1 cellular context compared by ENCODE assay signal in the genomic region with DNA sequence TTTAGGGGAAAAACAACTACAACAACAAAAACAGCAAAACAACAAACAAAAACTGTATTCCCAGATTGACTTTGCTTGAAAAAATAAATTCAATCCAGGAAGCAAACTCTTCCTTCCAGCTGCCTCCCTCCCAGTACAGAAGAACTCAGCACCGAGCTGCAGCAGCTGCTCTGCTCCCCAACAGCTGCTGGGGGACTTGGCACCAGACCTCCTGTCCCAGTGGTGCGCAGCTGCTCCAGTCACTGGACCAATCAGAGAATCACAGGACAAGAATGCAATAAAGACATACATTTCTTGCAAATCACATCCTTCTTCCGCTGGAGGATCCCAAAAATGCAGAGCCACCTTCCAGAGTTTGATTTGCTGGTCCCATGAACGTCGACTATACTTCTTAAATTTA.
TF ChIP-seq lines count a peak whose summit lies in the region.

No MANE protein-coding gene starts in this region.

TF ChIP-seq in WTC11, 78 proteins besides CTCF, POLR2A, EP300 and RAD21:
- TF ChIP-seq, protein P1, sequence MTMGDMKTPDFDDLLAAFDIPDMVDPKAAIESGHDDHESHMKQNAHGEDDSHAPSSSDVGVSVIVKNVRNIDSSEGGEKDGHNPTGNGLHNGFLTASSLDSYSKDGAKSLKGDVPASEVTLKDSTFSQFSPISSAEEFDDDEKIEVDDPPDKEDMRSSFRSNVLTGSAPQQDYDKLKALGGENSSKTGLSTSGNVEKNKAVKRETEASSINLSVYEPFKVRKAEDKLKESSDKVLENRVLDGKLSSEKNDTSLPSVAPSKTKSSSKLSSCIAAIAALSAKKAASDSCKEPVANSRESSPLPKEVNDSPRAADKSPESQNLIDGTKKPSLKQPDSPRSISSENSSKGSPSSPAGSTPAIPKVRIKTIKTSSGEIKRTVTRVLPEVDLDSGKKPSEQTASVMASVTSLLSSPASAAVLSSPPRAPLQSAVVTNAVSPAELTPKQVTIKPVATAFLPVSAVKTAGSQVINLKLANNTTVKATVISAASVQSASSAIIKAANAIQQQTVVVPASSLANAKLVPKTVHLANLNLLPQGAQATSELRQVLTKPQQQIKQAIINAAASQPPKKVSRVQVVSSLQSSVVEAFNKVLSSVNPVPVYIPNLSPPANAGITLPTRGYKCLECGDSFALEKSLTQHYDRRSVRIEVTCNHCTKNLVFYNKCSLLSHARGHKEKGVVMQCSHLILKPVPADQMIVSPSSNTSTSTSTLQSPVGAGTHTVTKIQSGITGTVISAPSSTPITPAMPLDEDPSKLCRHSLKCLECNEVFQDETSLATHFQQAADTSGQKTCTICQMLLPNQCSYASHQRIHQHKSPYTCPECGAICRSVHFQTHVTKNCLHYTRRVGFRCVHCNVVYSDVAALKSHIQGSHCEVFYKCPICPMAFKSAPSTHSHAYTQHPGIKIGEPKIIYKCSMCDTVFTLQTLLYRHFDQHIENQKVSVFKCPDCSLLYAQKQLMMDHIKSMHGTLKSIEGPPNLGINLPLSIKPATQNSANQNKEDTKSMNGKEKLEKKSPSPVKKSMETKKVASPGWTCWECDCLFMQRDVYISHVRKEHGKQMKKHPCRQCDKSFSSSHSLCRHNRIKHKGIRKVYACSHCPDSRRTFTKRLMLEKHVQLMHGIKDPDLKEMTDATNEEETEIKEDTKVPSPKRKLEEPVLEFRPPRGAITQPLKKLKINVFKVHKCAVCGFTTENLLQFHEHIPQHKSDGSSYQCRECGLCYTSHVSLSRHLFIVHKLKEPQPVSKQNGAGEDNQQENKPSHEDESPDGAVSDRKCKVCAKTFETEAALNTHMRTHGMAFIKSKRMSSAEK (CRISPR knock-in tag; IDR thresholded peaks at IDR 0.05; ENCODE audit: borderline replicate concordance), result no peak
- TF ChIP-seq SP1 (CRISPR knock-in tag; conservative IDR thresholded peaks at IDR 0.05) (no peak), ELF4 (CRISPR knock-in tag; IDR thresholded peaks at IDR 0.05; ENCODE audit: low read depth) (no peak), FOXK1 (CRISPR knock-in tag; IDR thresholded peaks at IDR 0.05) (no peak), ZNF416 (CRISPR knock-in tag; IDR thresholded peaks at IDR 0.05) (no peak), GTF2I (CRISPR knock-in tag; conservative IDR thresholded peaks at IDR 0.05) (no peak), SMAD3 (CRISPR knock-in tag; IDR thresholded peaks at IDR 0.05; ENCODE audit: borderline replicate concordance) (no peak), ATF1 (CRISPR knock-in tag; IDR thresholded peaks at IDR 0.05) (no peak), RELA (CRISPR knock-in tag; IDR thresholded peaks at IDR 0.05; ENCODE audit: borderline replicate concordance) (no peak), NFYB (CRISPR knock-in tag; conservative IDR thresholded peaks at IDR 0.05; ENCODE audit: low read depth) (no peak)
- TF ChIP-seq, protein P2, sequence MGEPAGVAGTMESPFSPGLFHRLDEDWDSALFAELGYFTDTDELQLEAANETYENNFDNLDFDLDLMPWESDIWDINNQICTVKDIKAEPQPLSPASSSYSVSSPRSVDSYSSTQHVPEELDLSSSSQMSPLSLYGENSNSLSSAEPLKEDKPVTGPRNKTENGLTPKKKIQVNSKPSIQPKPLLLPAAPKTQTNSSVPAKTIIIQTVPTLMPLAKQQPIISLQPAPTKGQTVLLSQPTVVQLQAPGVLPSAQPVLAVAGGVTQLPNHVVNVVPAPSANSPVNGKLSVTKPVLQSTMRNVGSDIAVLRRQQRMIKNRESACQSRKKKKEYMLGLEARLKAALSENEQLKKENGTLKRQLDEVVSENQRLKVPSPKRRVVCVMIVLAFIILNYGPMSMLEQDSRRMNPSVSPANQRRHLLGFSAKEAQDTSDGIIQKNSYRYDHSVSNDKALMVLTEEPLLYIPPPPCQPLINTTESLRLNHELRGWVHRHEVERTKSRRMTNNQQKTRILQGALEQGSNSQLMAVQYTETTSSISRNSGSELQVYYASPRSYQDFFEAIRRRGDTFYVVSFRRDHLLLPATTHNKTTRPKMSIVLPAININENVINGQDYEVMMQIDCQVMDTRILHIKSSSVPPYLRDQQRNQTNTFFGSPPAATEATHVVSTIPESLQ (CRISPR knock-in tag; IDR thresholded peaks at IDR 0.05), result no peak
- TF ChIP-seq, protein P3, sequence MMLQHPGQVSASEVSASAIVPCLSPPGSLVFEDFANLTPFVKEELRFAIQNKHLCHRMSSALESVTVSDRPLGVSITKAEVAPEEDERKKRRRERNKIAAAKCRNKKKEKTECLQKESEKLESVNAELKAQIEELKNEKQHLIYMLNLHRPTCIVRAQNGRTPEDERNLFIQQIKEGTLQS (CRISPR knock-in tag; conservative IDR thresholded peaks at IDR 0.05), result no peak
- TF ChIP-seq, protein P4, sequence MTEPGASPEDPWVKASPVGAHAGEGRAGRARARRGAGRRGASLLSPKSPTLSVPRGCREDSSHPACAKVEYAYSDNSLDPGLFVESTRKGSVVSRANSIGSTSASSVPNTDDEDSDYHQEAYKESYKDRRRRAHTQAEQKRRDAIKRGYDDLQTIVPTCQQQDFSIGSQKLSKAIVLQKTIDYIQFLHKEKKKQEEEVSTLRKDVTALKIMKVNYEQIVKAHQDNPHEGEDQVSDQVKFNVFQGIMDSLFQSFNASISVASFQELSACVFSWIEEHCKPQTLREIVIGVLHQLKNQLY (CRISPR knock-in tag; IDR thresholded peaks at IDR 0.05), result no peak
- TF ChIP-seq, protein P5, sequence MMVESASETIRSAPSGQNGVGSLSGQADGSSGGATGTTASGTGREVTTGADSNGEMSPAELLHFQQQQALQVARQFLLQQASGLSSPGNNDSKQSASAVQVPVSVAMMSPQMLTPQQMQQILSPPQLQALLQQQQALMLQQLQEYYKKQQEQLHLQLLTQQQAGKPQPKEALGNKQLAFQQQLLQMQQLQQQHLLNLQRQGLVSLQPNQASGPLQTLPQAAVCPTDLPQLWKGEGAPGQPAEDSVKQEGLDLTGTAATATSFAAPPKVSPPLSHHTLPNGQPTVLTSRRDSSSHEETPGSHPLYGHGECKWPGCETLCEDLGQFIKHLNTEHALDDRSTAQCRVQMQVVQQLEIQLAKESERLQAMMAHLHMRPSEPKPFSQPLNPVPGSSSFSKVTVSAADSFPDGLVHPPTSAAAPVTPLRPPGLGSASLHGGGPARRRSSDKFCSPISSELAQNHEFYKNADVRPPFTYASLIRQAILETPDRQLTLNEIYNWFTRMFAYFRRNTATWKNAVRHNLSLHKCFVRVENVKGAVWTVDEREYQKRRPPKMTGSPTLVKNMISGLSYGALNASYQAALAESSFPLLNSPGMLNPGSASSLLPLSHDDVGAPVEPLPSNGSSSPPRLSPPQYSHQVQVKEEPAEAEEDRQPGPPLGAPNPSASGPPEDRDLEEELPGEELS (CRISPR knock-in tag; IDR thresholded peaks at IDR 0.05), result no peak
- TF ChIP-seq, protein P6, sequence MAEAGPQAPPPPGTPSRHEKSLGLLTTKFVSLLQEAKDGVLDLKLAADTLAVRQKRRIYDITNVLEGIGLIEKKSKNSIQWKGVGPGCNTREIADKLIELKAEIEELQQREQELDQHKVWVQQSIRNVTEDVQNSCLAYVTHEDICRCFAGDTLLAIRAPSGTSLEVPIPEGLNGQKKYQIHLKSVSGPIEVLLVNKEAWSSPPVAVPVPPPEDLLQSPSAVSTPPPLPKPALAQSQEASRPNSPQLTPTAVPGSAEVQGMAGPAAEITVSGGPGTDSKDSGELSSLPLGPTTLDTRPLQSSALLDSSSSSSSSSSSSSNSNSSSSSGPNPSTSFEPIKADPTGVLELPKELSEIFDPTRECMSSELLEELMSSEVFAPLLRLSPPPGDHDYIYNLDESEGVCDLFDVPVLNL (CRISPR knock-in tag; IDR thresholded peaks at IDR 0.05; ENCODE audit: borderline replicate concordance, low read depth), result no peak
- TF ChIP-seq, protein P7, sequence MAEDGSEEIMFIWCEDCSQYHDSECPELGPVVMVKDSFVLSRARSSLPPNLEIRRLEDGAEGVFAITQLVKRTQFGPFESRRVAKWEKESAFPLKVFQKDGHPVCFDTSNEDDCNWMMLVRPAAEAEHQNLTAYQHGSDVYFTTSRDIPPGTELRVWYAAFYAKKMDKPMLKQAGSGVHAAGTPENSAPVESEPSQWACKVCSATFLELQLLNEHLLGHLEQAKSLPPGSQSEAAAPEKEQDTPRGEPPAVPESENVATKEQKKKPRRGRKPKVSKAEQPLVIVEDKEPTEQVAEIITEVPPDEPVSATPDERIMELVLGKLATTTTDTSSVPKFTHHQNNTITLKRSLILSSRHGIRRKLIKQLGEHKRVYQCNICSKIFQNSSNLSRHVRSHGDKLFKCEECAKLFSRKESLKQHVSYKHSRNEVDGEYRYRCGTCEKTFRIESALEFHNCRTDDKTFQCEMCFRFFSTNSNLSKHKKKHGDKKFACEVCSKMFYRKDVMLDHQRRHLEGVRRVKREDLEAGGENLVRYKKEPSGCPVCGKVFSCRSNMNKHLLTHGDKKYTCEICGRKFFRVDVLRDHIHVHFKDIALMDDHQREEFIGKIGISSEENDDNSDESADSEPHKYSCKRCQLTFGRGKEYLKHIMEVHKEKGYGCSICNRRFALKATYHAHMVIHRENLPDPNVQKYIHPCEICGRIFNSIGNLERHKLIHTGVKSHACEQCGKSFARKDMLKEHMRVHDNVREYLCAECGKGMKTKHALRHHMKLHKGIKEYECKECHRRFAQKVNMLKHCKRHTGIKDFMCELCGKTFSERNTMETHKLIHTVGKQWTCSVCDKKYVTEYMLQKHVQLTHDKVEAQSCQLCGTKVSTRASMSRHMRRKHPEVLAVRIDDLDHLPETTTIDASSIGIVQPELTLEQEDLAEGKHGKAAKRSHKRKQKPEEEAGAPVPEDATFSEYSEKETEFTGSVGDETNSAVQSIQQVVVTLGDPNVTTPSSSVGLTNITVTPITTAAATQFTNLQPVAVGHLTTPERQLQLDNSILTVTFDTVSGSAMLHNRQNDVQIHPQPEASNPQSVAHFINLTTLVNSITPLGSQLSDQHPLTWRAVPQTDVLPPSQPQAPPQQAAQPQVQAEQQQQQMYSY (CRISPR knock-in tag; IDR thresholded peaks at IDR 0.05), result no peak
- TF ChIP-seq, protein P8, sequence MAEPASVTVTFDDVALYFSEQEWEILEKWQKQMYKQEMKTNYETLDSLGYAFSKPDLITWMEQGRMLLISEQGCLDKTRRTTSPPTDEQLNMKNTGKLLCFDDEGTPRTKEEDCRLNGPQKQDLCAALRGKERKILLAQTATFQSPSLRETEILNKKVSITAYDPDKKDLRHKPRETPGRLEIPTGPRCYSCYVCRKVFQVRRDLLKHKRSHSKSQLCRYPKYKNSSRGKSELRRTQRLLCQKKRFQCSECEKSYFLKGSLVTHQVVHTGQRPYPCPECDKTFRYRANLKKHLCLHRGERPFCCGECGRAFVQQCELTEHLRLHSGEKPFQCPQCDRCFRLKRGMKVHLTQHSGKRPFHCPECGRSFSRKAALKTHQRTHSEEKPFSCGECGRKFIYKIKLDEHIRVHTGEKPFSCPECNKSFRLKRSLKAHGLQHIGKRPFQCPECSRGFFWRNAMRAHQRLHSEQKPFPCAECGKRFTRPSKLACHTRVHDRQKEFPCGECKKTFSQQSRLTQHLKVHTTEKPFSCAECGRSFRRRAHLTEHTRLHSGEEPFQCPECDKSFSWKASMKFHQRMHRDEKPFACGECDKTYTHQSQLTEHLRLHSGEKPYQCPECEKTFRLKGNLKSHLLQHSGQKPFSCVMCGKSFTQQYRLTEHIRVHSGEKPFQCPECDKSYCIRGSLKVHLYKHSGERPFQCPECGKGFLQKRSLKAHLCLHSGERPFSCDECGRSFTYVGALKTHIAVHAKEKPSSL (CRISPR knock-in tag; conservative IDR thresholded peaks at IDR 0.05), result no peak
